16 cellular contexts compared by ENCODE assay signal in genomic region chr4:78953231-78953630, GRCh38. TPM values are rescaled to one million over a fixed set of nuclear protein-coding genes. Genes with fewer than 3 reads are reported as not detected.
DNase-seq lines count a peak whose midpoint lies in the region; ATAC-seq and TF ChIP-seq lines count a peak whose summit lies in the region.
"Had no signal": no experiment of that assay in that cellular context is flagged by ENCODE, and none has a peak within 500 bp of the region (broad histone marks: within the 10 kb centered on the region; RNA-seq: fewer than 3 reads in every experiment).

No MANE protein-coding gene starts in this region.

- no peaks in the 10 kb centered on the region for H3K79me2 ChIP-seq in KMS-11 (ENCODE audit: insufficient read depth, low read depth)

- H3K79me1 ChIP-seq in neuronal stem cell (ENCODE audit: low read depth, low read length), result no peaks in the 10 kb centered on the region

- no peak overlapping the region for H2BK12ac ChIP-seq in neuronal stem cell (ENCODE audit: low read length)

- H2AFZ ChIP-seq in KMS-11 (ENCODE audit: low read depth) (0 out of 2 replicates have a peak overlapping the region, but pooled peaks have one; percentile 12), neuronal stem cell (ENCODE audit: low read length) (peak overlapping the region; percentile 48)
- H2AFZ ChIP-seq: GM23248 had no signal

- H3K9me3 ChIP-seq in neuronal stem cell (replicated peaks in 1 of 2; ENCODE audit: control insufficient read depth in 2 of 2, insufficient read depth in 1 of 2, low read depth in 1 of 2, low read length in 2 of 2), result no peaks in the 10 kb centered on the region
- H3K9me3 ChIP-seq: BLaER1, Caco-2 had no signal

- H3K23ac ChIP-seq in neuronal stem cell (ENCODE audit: low read depth, low read length, poor library complexity), result no peak overlapping the region

- H3K27ac ChIP-seq in KMS-11 (no peak overlapping the region), neuronal stem cell (replicated peaks; ENCODE audit: low read length) (no peak overlapping the region)
- H3K27ac ChIP-seq: 22Rv1, BLaER1, C4-2B, GM23248 had no signal

- no peak overlapping the region for H3K14ac ChIP-seq in neuronal stem cell (ENCODE audit: low read length)

- H3K4ac ChIP-seq in neuronal stem cell (ENCODE audit: low read length), result no peak overlapping the region

- H3K4me3 ChIP-seq in KMS-11 (IDR thresholded peaks at IDR 0.05; ENCODE audit: insufficient read depth, low read depth, low read length) (no peak overlapping the region), neuronal stem cell (ENCODE audit: low read length in 2 of 2) (no peak overlapping the region)
- H3K4me3 ChIP-seq: BLaER1, GM23248 had no signal

- TF ChIP-seq CTCF in KMS-11 (conservative IDR thresholded peaks at IDR 0.05; ENCODE audit: low read depth, low read length), result no peak

- no peaks in the 10 kb centered on the region for H3K27me3 ChIP-seq in KMS-11 (ENCODE audit: insufficient read depth, low read depth)
- H3K27me3 ChIP-seq in neuronal stem cell (ENCODE audit: control insufficient read depth in 3 of 3, insufficient read depth in 3 of 3, low read depth in 1 of 3, low read length in 3 of 3), result peaks cover 0 to under 1% (median 0%) of the 10 kb centered on the region in 3 experiments
- H3K27me3 ChIP-seq: BLaER1 had no signal

- H2BK5ac ChIP-seq in neuronal stem cell (ENCODE audit: low read length), result no peak overlapping the region

- no peak overlapping the region for H2BK120ac ChIP-seq in neuronal stem cell (ENCODE audit: low read depth, low read length)

- peak; percentile 31 for ATAC-seq in Right ventricle myocardium inferior
- ATAC-seq in left cardiac atrium, result no peak
- ATAC-seq: CD8-positive, alpha-beta T cell had no signal

- H3K18ac ChIP-seq in neuronal stem cell (ENCODE audit: low read length), result no peak overlapping the region

- H4K8ac ChIP-seq in neuronal stem cell (ENCODE audit: low read depth, low read length), result no peak overlapping the region

- intact Hi-C loops in Right ventricle myocardium inferior (cut with DNase I) (loop anchor here (5.0 to 10.0 kb wide), 3 partner anchors 624 to 1384 kb away; partner anchors contain the start of gene CFAP299), left cardiac atrium (cut with DNase I) (loop anchor here in 1 of 2 donors (5.0 kb wide), 3 partner anchors 624 to 1384 kb away; partner anchors contain the start of gene CFAP299)

- H2BK15ac ChIP-seq in neuronal stem cell (ENCODE audit: low read length), result no peak overlapping the region

- no peaks in the 10 kb centered on the region for H3K4me1 ChIP-seq in KMS-11 (ENCODE audit: low read depth, poor library complexity, severe bottlenecking)
- peaks cover 0 to 4% of the 10 kb centered on the region in 2 donors for H3K4me1 ChIP-seq in neuronal stem cell (ENCODE audit: control insufficient read depth in 2 of 2, insufficient read depth in 1 of 2, low read depth in 1 of 2, low read length in 2 of 2)
- H3K4me1 ChIP-seq: BLaER1, Caco-2 had no signal

- no CpG with 5 or more reads among the region's 5 CpGs for WGBS in neuronal stem cell (ENCODE audit: extremely low coverage in 2 of 2, insufficient read length in 2 of 2, insufficient replicate concordance in 1 of 2), 2 donors

- no peaks in the 10 kb centered on the region for H4K20me1 ChIP-seq in KMS-11 (ENCODE audit: insufficient read depth)
- H4K20me1 ChIP-seq: BLaER1 had no signal

- H3K36me3 ChIP-seq in KMS-11 (ENCODE audit: insufficient read depth) (no peaks in the 10 kb centered on the region), neuronal stem cell (replicated peaks in 1 of 2; ENCODE audit: control insufficient read depth in 2 of 2, insufficient read depth in 2 of 2, low read length in 2 of 2) (no peaks in the 10 kb centered on the region)
- H3K36me3 ChIP-seq: BLaER1 had no signal

- no peak overlapping the region for H2AK5ac ChIP-seq in neuronal stem cell (ENCODE audit: low read depth, low read length)

- H3K9ac ChIP-seq in KMS-11, result no peak overlapping the region
- H3K9ac ChIP-seq in neuronal stem cell (ENCODE audit: low read depth, low read length, poor library complexity), result no peak overlapping the region
- H3K9ac ChIP-seq: BLaER1, GM23248 had no signal

- DNase-seq in Right ventricle myocardium inferior (ENCODE audit: missing footprints), result no peak
- DNase-seq in left cardiac atrium, result no peak
- DNase-seq in neuronal stem cell (ENCODE audit: low spot score), result no peak
- no peak for DNase-seq in hypothalamus (lab: John Stamatoyannopoulos, UW)
- no peak for DNase-seq in activated CD8-positive, alpha-beta memory T cell treated with anti-CD3 and anti-CD28 coated beads, Interleukin-2, amount 50 U/mL, for 4 hours
- DNase-seq: Caco-2; CD4-positive, CD25-positive, alpha-beta regulatory T cell; CD8-positive, alpha-beta T cell; DMS153; DND-41; GM23248; H9 had no signal

- no peak overlapping the region for H4K91ac ChIP-seq in neuronal stem cell (ENCODE audit: low read depth, low read length, poor library complexity)

- H3K4me2 ChIP-seq in KMS-11 (no peak overlapping the region), neuronal stem cell (ENCODE audit: insufficient read depth, low read length, poor library complexity, severe bottlenecking) (no peak overlapping the region)
- H3K4me2 ChIP-seq: BLaER1 had no signal

RNA-seq across cellular contexts. Expression of gene PAQR3, which starts 14.0 kb away (rescaled TPM):
- 6.9 TPM for total RNA-seq in Right ventricle myocardium inferior
- 10 to 100 TPM in 1 of 2 donors, 1 to 10 TPM in 1; 7.7 to 10.3 TPM for total RNA-seq in left cardiac atrium
- 33.4 TPM for polyA plus RNA-seq in neuronal stem cell (2013, experiment 1 of 2)
- polyA plus RNA-seq in neuronal stem cell (2013, experiment 2 of 2), result 33.5 TPM
